2 cellular contexts compared by ENCODE assay signal in genomic region chr11:1358931-1359330, GRCh38. TPM values are rescaled to one million over a fixed set of nuclear protein-coding genes. Genes with fewer than 3 reads are reported as not detected.
"Had no signal": no experiment of that assay in that cellular context is flagged by ENCODE, and none has a peak within 500 bp of the region (broad histone marks: within the 10 kb centered on the region; RNA-seq: fewer than 3 reads in every experiment).

No MANE protein-coding gene starts in this region.

RNA-seq across cellular contexts. Expression of gene BRSK2, which starts 30.8 kb away (rescaled TPM):
- total RNA-seq: activated CD4-positive, alpha-beta T cell treated with anti-CD3 and anti-CD28 coated beads, Interleukin-2, amount 10 ng/mL, durations not matched to agents 7 days and 5 days; T-helper 2 cell treated with Interferon-gamma antibody and Interleukin-4, amounts not matched to agents 100 ng/mL and 5 ng/mL, for 36 hours had no signal
